Comparison of ENCODE assay signal across 1 cellular context in the genomic region with DNA sequence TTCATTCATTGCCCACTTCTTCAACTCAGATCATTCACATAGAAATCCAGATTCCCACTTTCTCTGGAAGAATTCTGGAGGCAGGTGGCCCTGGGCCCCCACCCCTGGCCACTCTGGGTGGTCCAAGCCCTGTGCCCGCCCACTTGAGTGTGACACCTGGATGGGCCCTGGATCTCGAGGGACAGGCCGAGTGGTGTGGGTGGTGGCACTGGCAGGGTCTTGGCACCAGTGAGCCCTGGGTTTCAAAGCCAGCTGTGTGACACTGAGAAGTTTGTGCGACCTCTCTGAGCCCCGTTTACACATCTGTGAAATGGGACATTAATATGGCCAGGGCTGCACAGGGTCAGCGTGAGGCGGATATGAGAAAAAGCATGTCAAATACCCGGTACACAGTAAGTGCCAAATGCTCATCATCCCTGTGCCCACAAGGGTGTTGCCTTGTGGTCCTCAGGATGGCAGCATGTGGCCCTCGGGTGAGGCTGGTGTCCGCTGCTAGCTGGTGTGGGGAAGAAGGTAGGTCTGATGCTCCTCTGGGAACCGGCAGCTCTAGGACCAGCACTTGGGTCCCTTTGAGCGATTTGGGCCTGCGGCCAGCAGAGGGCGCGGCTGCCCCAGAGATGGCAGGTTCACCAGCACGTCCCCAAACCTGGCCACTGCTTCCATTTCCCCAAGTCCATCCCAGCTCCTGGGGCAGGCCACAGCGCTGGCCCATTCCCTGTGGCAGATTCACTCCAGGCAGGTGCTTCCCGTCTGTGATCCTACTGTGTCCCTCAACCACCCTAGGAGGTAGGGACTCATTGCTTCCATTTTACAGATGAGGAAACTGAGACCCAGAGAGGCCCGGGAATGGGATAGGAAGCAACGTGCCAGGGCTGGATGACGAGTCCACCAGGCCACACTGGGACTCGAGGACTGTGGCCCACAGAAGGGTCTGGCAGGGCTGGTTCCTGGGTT.
A peak's percentile ranks its signal among the peaks of the same experiment; 100 is the strongest.
TF ChIP-seq lines count a peak whose summit lies in the region.

No MANE protein-coding gene starts in this region.

TF ChIP-seq in HepG2, 621 proteins besides CTCF, POLR2A, EP300 and RAD21 (continued from another document):
- TF ChIP-seq, protein P1, sequence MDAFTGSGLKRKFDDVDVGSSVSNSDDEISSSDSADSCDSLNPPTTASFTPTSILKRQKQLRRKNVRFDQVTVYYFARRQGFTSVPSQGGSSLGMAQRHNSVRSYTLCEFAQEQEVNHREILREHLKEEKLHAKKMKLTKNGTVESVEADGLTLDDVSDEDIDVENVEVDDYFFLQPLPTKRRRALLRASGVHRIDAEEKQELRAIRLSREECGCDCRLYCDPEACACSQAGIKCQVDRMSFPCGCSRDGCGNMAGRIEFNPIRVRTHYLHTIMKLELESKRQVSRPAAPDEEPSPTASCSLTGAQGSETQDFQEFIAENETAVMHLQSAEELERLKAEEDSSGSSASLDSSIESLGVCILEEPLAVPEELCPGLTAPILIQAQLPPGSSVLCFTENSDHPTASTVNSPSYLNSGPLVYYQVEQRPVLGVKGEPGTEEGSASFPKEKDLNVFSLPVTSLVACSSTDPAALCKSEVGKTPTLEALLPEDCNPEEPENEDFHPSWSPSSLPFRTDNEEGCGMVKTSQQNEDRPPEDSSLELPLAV (CRISPR knock-in tag; conservative IDR thresholded peaks at IDR 0.05; ENCODE audit: low read depth): no peak
- TF ChIP-seq, protein P2, sequence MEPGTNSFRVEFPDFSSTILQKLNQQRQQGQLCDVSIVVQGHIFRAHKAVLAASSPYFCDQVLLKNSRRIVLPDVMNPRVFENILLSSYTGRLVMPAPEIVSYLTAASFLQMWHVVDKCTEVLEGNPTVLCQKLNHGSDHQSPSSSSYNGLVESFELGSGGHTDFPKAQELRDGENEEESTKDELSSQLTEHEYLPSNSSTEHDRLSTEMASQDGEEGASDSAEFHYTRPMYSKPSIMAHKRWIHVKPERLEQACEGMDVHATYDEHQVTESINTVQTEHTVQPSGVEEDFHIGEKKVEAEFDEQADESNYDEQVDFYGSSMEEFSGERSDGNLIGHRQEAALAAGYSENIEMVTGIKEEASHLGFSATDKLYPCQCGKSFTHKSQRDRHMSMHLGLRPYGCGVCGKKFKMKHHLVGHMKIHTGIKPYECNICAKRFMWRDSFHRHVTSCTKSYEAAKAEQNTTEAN (CRISPR knock-in tag; conservative IDR thresholded peaks at IDR 0.05): no peak
- TF ChIP-seq, protein P3, sequence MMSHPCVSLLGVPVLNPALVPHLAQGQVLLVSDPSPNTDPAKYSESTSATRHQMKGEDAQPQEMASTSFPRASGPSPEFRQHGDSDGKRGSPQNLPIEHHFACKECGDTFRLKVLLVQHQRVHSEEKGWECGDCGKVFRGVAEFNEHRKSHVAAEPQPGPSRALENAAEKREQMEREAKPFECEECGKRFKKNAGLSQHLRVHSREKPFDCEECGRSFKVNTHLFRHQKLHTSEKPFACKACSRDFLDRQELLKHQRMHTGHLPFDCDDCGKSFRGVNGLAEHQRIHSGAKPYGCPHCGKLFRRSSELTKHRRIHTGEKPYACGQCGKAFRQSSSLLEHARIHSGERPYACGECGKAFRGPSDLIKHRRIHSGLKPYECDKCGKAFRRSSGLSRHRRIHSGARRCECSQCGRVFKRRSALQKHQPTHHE (CRISPR knock-in tag; IDR thresholded peaks at IDR 0.05; ENCODE audit: borderline replicate concordance): 0 out of 2 replicates have a peak, but pooled peaks have one; percentile 31
- TF ChIP-seq STAG1 (CRISPR knock-in tag; IDR thresholded peaks at IDR 0.05) (peak; percentile 98), PAX8 (CRISPR knock-in tag; IDR thresholded peaks at IDR 0.05; ENCODE audit: borderline replicate concordance) (no peak), ZNF83 (CRISPR knock-in tag; IDR thresholded peaks at IDR 0.05; ENCODE audit: borderline replicate concordance) (0 out of 2 replicates have a peak, but pooled peaks have one; percentile 65), ZNF776 (CRISPR knock-in tag; IDR thresholded peaks at IDR 0.05) (peak; percentile 36; the same call in 1 of the 2 replicates), ZMYM3 (CRISPR knock-in tag; IDR thresholded peaks at IDR 0.05) (peak; percentile 93; the same call in 1 of the 2 replicates), ZSCAN25 (CRISPR knock-in tag; IDR thresholded peaks at IDR 0.05) (peak; percentile 53; the same call in 1 of the 2 replicates), ZBTB8A (CRISPR knock-in tag; IDR thresholded peaks at IDR 0.05; ENCODE audit: borderline replicate concordance, low read depth) (no peak), RXRA (CRISPR knock-in tag; IDR thresholded peaks at IDR 0.05) (peak; percentile 38; the same call in 1 of the 2 replicates), AGO2 (optimal IDR thresholded peaks at IDR 0.05; ENCODE audit: low read depth, low read length) (peak; percentile 56), ZNF781 (CRISPR knock-in tag; IDR thresholded peaks at IDR 0.05; ENCODE audit: borderline replicate concordance, not compliant biosample characterization) (peak; percentile 33), ZNF598 (CRISPR knock-in tag; IDR thresholded peaks at IDR 0.05; ENCODE audit: borderline replicate concordance) (0 out of 2 replicates have a peak, but pooled peaks have one; percentile 55), TBL1XR1 (IDR thresholded peaks at IDR 0.05; ENCODE audit: borderline replicate concordance, low read length, partially characterized antibody) (no peak), SRF (IDR thresholded peaks at IDR 0.05; ENCODE audit: low read depth, low read length) (0 out of 2 replicates have a peak, but pooled peaks have one; percentile 3), ZKSCAN1 (IDR thresholded peaks at IDR 0.05; ENCODE audit: low read length) (peak; percentile 46; the same call in 1 of the 2 replicates), HES4 (CRISPR knock-in tag; IDR thresholded peaks at IDR 0.05; ENCODE audit: borderline replicate concordance) (peak; percentile 54; the same call in 1 of the 2 replicates), CAMTA2 (CRISPR knock-in tag; IDR thresholded peaks at IDR 0.05; ENCODE audit: borderline replicate concordance) (0 out of 2 replicates have a peak, but pooled peaks have one; percentile 46), ZNF367 (CRISPR knock-in tag; IDR thresholded peaks at IDR 0.05; ENCODE audit: borderline replicate concordance) (no peak)
- TF ChIP-seq, protein P4, sequence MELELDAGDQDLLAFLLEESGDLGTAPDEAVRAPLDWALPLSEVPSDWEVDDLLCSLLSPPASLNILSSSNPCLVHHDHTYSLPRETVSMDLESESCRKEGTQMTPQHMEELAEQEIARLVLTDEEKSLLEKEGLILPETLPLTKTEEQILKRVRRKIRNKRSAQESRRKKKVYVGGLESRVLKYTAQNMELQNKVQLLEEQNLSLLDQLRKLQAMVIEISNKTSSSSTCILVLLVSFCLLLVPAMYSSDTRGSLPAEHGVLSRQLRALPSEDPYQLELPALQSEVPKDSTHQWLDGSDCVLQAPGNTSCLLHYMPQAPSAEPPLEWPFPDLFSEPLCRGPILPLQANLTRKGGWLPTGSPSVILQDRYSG (CRISPR knock-in tag; IDR thresholded peaks at IDR 0.05): no peak
- TF ChIP-seq, protein P5, sequence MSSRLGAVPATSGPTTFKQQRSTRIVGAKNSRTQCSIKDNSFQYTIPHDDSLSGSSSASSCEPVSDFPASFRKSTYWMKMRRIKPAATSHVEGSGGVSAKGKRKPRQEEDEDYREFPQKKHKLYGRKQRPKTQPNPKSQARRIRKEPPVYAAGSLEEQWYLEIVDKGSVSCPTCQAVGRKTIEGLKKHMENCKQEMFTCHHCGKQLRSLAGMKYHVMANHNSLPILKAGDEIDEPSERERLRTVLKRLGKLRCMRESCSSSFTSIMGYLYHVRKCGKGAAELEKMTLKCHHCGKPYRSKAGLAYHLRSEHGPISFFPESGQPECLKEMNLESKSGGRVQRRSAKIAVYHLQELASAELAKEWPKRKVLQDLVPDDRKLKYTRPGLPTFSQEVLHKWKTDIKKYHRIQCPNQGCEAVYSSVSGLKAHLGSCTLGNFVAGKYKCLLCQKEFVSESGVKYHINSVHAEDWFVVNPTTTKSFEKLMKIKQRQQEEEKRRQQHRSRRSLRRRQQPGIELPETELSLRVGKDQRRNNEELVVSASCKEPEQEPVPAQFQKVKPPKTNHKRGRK (CRISPR knock-in tag; IDR thresholded peaks at IDR 0.05): 0 out of 2 replicates have a peak, but pooled peaks have one; percentile 40
- TF ChIP-seq, protein P6, sequence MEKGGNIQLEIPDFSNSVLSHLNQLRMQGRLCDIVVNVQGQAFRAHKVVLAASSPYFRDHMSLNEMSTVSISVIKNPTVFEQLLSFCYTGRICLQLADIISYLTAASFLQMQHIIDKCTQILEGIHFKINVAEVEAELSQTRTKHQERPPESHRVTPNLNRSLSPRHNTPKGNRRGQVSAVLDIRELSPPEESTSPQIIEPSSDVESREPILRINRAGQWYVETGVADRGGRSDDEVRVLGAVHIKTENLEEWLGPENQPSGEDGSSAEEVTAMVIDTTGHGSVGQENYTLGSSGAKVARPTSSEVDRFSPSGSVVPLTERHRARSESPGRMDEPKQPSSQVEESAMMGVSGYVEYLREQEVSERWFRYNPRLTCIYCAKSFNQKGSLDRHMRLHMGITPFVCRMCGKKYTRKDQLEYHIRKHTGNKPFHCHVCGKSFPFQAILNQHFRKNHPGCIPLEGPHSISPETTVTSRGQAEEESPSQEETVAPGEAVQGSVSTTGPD (CRISPR knock-in tag; IDR thresholded peaks at IDR 0.05): no peak
- TF ChIP-seq, protein P7, sequence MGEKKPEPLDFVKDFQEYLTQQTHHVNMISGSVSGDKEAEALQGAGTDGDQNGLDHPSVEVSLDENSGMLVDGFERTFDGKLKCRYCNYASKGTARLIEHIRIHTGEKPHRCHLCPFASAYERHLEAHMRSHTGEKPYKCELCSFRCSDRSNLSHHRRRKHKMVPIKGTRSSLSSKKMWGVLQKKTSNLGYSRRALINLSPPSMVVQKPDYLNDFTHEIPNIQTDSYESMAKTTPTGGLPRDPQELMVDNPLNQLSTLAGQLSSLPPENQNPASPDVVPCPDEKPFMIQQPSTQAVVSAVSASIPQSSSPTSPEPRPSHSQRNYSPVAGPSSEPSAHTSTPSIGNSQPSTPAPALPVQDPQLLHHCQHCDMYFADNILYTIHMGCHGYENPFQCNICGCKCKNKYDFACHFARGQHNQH (CRISPR knock-in tag; IDR thresholded peaks at IDR 0.05): no peak; the same call in 1 of the 2 replicates
